In the genomic region with DNA sequence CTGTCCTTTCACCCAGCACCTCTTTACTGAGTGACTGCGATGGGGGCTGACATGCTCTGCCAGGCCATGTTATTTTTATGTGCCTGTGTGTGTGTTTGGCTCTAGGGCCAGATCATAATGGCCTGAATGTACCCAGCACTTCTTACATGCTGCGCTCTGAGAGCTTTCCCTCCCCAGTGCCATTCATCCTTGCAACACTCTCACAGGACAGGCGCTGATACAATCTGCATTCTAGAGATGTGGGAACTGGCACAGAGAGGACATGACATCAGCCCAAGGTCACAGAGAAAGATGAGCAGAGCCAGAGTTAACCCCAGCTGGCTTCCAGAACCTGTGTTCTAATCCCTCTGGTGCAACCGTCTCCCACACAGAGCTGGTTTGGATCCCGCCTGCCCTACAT, we compare ENCODE assay signal across 1 cellular context.
TF ChIP-seq lines count a peak whose summit lies in the region.

No MANE protein-coding gene starts in this region.

TF ChIP-seq in WTC11, 78 proteins besides CTCF, POLR2A, EP300 and RAD21 (continued from another document):
- no peak for TF ChIP-seq ATF1 (CRISPR knock-in tag; IDR thresholded peaks at IDR 0.05)
